ENCODE assay signal across 25 cellular contexts in genomic region chr20:6698723-6699122, GRCh38.
"Had no signal": no experiment of that assay in that cellular context is flagged by ENCODE, and none has a peak within 500 bp of the region (broad histone marks: within the 10 kb centered on the region; RNA-seq: fewer than 3 reads in every experiment).

No MANE protein-coding gene starts in this region.

- H3K9me3 ChIP-seq: esophagus squamous epithelium, left ventricle myocardium inferior, mucosa of descending colon, ovary, prostate gland, sigmoid colon, thoracic aorta, upper lobe of left lung, vagina had no signal

- H3K4me3 ChIP-seq: esophagus squamous epithelium, left ventricle myocardium inferior, lung, mucosa of descending colon, ovary, prostate gland, sigmoid colon, thoracic aorta, upper lobe of left lung, vagina had no signal

- H3K27me3 ChIP-seq: brain microvascular endothelial cell, esophagus squamous epithelium, ovary, sigmoid colon, upper lobe of left lung, vagina had no signal

- H3K27ac ChIP-seq: brain microvascular endothelial cell, esophagus squamous epithelium, left ventricle myocardium inferior, ovary, prostate gland, sigmoid colon, thoracic aorta, upper lobe of left lung, vagina had no signal

- H3K9me3 Mint-ChIP-seq: stimulated activated naive CD8-positive, alpha-beta T cell treated with anti-CD3 and anti-CD28 coated beads, Interleukin-15, Interleukin-2, amounts not matched to agents 100 ng/mL and 50 ng/mL, for 24 hours had no signal

- DNase-seq: activated CD4-positive, alpha-beta memory T cell treated with anti-CD3 and anti-CD28 coated beads, Interleukin-2, amount 10 ng/mL, durations not matched to agents 7 days and 5 days; activated CD4-positive, alpha-beta T cell treated with anti-CD3 and anti-CD28 coated beads for 48 hours; activated CD8-positive, alpha-beta memory T cell treated with anti-CD3 and anti-CD28 coated beads, Interleukin-2, amount 50 U/mL, for 48 hours; activated gamma-delta T cell treated with Interleukin-2 at 50 U/mL for 16 hours; activated naive CD4-positive, alpha-beta T cell treated with anti-CD3 and anti-CD28 coated beads, Interleukin-2, amount 50 U/mL, for 16 hours; activated T-cell treated with anti-CD3 and anti-CD28 coated beads, Interleukin-2, amount 50 U/mL, for 24 hours; amniotic stem cell; brain microvascular endothelial cell; esophagus squamous epithelium; foreskin melanocyte; left ventricle myocardium inferior; mucosa of descending colon; naive B cell; ovary; retina; sigmoid colon; stimulated activated CD4-positive, alpha-beta T cell treated with anti-CD3 and anti-CD28 coated beads, Interleukin-4, amount 100 ng/mL, for 24 hours; upper lobe of left lung had no signal

- H3K4me3 Mint-ChIP-seq: activated CD4-positive, alpha-beta memory T cell treated with anti-CD3 and anti-CD28 coated beads, Interleukin-2, amount 10 ng/mL, durations not matched to agents 7 days and 5 days; activated T-cell treated with anti-CD3 and anti-CD28 coated beads, Interleukin-2, amount 50 U/mL, for 24 hours; activated T-helper 17 cell treated with anti-CD3 and anti-CD28 coated beads, Interleukin-2, amount 50 U/mL, for 72 hours; naive B cell; stimulated activated effector memory CD8-positive, alpha-beta T cell treated with anti-CD3 and anti-CD28 coated beads, Interleukin-12 subunit alpha, Interleukin-12 subunit beta, amount 100 ng/mL, for 72 hours; stimulated activated naive CD8-positive, alpha-beta T cell treated with anti-CD3 and anti-CD28 coated beads, Interleukin-15, Interleukin-2, amounts not matched to agents 100 ng/mL and 50 ng/mL, for 24 hours had no signal

- H3K4me1 Mint-ChIP-seq: activated CD4-positive, alpha-beta memory T cell treated with anti-CD3 and anti-CD28 coated beads, Interleukin-2, amount 10 ng/mL, durations not matched to agents 7 days and 5 days; activated T-helper 17 cell treated with anti-CD3 and anti-CD28 coated beads, Interleukin-2, amount 50 U/mL, for 72 hours; stimulated activated effector memory CD8-positive, alpha-beta T cell treated with anti-CD3 and anti-CD28 coated beads, Interleukin-12 subunit alpha, Interleukin-12 subunit beta, amount 100 ng/mL, for 72 hours had no signal

- H3K27me3 Mint-ChIP-seq: activated CD4-positive, alpha-beta memory T cell treated with anti-CD3 and anti-CD28 coated beads, Interleukin-2, amount 10 ng/mL, durations not matched to agents 7 days and 5 days; activated T-cell treated with anti-CD3 and anti-CD28 coated beads, Interleukin-2, amount 50 U/mL, for 24 hours; activated T-helper 17 cell treated with anti-CD3 and anti-CD28 coated beads, Interleukin-2, amount 50 U/mL, for 72 hours; naive B cell had no signal

- H3K27ac Mint-ChIP-seq: activated CD4-positive, alpha-beta memory T cell treated with anti-CD3 and anti-CD28 coated beads, Interleukin-2, amount 10 ng/mL, durations not matched to agents 7 days and 5 days; activated T-cell treated with anti-CD3 and anti-CD28 coated beads, Interleukin-2, amount 50 U/mL, for 24 hours; activated T-helper 17 cell treated with anti-CD3 and anti-CD28 coated beads, Interleukin-2, amount 50 U/mL, for 72 hours; naive B cell; stimulated activated effector memory CD8-positive, alpha-beta T cell treated with anti-CD3 and anti-CD28 coated beads, Interleukin-12 subunit alpha, Interleukin-12 subunit beta, amount 100 ng/mL, for 72 hours; stimulated activated naive CD8-positive, alpha-beta T cell treated with anti-CD3 and anti-CD28 coated beads, Interleukin-15, Interleukin-2, amounts not matched to agents 100 ng/mL and 50 ng/mL, for 24 hours had no signal

- ATAC-seq: activated T-helper 17 cell treated with anti-CD3 and anti-CD28 coated beads, Interleukin-2, amount 50 U/mL, for 72 hours; stimulated activated effector memory CD8-positive, alpha-beta T cell treated with anti-CD3 and anti-CD28 coated beads, Interleukin-12 subunit alpha, Interleukin-12 subunit beta, amount 100 ng/mL, for 72 hours had no signal

- H3K36me3 ChIP-seq: brain microvascular endothelial cell, esophagus squamous epithelium, left ventricle myocardium inferior, ovary, prostate gland, sigmoid colon, thoracic aorta, upper lobe of left lung, vagina had no signal

- H3K4me1 ChIP-seq: prostate gland, sigmoid colon, vagina had no signal

- H3K36me3 Mint-ChIP-seq: naive B cell; stimulated activated effector memory CD8-positive, alpha-beta T cell treated with anti-CD3 and anti-CD28 coated beads, Interleukin-12 subunit alpha, Interleukin-12 subunit beta, amount 100 ng/mL, for 72 hours had no signal
